In genomic region chr10:22325272-22325947, GRCh38 we compare ENCODE assay signal across 8 cellular contexts. TPM values are rescaled to one million over a fixed set of nuclear protein-coding genes. Genes with fewer than 3 reads are reported as not detected.
A peak's percentile ranks its signal among the peaks of the same experiment; 100 is the strongest.
DNase-seq lines count a peak whose midpoint lies in the region; ATAC-seq and TF ChIP-seq lines count a peak whose summit lies in the region.

No MANE protein-coding gene starts in this region.

- H3F3A ChIP-seq in SU-DHL-6 (ENCODE audit: insufficient read depth) = peaks cover 12% of the 10 kb centered on the region; the same call in 1 of the 2 replicates

- H3K9ac ChIP-seq in DND-41 (ENCODE audit: low read depth, low read length) (peak overlapping the region; percentile 56), SU-DHL-6 (ENCODE audit: low read length) (peak overlapping the region; percentile 39)

- H3K27ac ChIP-seq in DND-41 (ENCODE audit: low read length) (peak overlapping the region; percentile 50; the same call in 1 of the 2 replicates), SU-DHL-6 (ENCODE audit: low read depth, low read length) (no peak overlapping the region), adipose tissue (ENCODE audit: low read depth, low read length) (peak overlapping the region; percentile 26), cardiac muscle cell (peak overlapping the region; percentile 18), osteoblast (ENCODE audit: low read depth, low read length) (peak overlapping the region; percentile 59), WERI-Rb-1 (no peak overlapping the region)

- peaks cover 41% of the 10 kb centered on the region for H3K36me3 ChIP-seq in DND-41 (ENCODE audit: insufficient read depth, low read length)
- peaks cover 23% of the 10 kb centered on the region; the same call in 1 of the 2 replicates for H3K36me3 ChIP-seq in SU-DHL-6 (ENCODE audit: low read length)
- H3K36me3 ChIP-seq in cardiac muscle cell = peaks cover 23% of the 10 kb centered on the region
- H3K36me3 ChIP-seq in osteoblast (ENCODE audit: insufficient read depth, low read length) = peaks cover 31% of the 10 kb centered on the region
- peaks cover 12% of the 10 kb centered on the region for H3K36me3 ChIP-seq in WERI-Rb-1

- TF ChIP-seq CTCF in DND-41 (IDR thresholded peaks at IDR 0.05; ENCODE audit: borderline replicate concordance, extremely low read depth, low read length, poor library complexity, severe bottlenecking) (no peak), SU-DHL-6 (IDR thresholded peaks at IDR 0.05; ENCODE audit: insufficient read depth, low read length, poor library complexity, severe bottlenecking) (no peak), cardiac muscle cell (IDR thresholded peaks at IDR 0.05; ENCODE audit: low read depth, low read length) (no peak), osteoblast (IDR thresholded peaks at IDR 0.05; ENCODE audit: extremely low read depth, low read depth, low read length) (no peak), WERI-Rb-1 (IDR thresholded peaks at IDR 0.05; ENCODE audit: low read depth, low read length) (no peak)

- peak overlapping the region; percentile 73 for H3K4me2 ChIP-seq in DND-41 (ENCODE audit: insufficient read depth, low read length)
- peak overlapping the region; percentile 73 for H3K4me2 ChIP-seq in SU-DHL-6 (ENCODE audit: low read depth, low read length, poor library complexity, severe bottlenecking)
- H3K4me2 ChIP-seq in osteoblast (ENCODE audit: insufficient read depth, low read length) = peak overlapping the region; percentile 91

- 1 to 3% (median 1%) methylated on average over 54 to 82 of the region's 82 CpGs for WGBS in adipose tissue, 3 donors

- H4K20me1 ChIP-seq in DND-41 (ENCODE audit: insufficient read depth, low read length) = peaks cover 25% of the 10 kb centered on the region
- H4K20me1 ChIP-seq in SU-DHL-6 (ENCODE audit: low read depth, low read length) = peaks cover 16% of the 10 kb centered on the region; the same call in 1 of the 2 replicates
- peaks cover 35% of the 10 kb centered on the region for H4K20me1 ChIP-seq in osteoblast (ENCODE audit: insufficient read depth, low read length)

- peak overlapping the region; percentile 67 for H2AFZ ChIP-seq in DND-41 (ENCODE audit: low read depth, low read length)
- no peak overlapping the region for H2AFZ ChIP-seq in SU-DHL-6 (ENCODE audit: low read depth, low read length, severe bottlenecking)
- H2AFZ ChIP-seq in osteoblast (ENCODE audit: low read length) = peak overlapping the region; percentile 71

- peaks cover 44% of the 10 kb centered on the region for H3K79me2 ChIP-seq in DND-41 (ENCODE audit: insufficient read depth, low read length)
- 0 out of 2 replicates have a peak, but pooled peaks cover 4% of the 10 kb centered on the region for H3K79me2 ChIP-seq in SU-DHL-6 (ENCODE audit: insufficient read depth, low read length)
- H3K79me2 ChIP-seq in osteoblast (ENCODE audit: insufficient read depth, low read length) = peaks cover 42% of the 10 kb centered on the region

- peaks cover 3% of the 10 kb centered on the region for H3K9me3 ChIP-seq in DND-41 (ENCODE audit: insufficient read depth, low read length, severe bottlenecking)
- H3K9me3 ChIP-seq in SU-DHL-6 (ENCODE audit: insufficient read depth, low read length) = no peaks in the 10 kb centered on the region
- H3K9me3 ChIP-seq in cardiac muscle cell (ENCODE audit: low read depth) = no peaks in the 10 kb centered on the region
- H3K9me3 ChIP-seq in osteoblast (ENCODE audit: low read depth, low read length) = no peaks in the 10 kb centered on the region
- no peaks in the 10 kb centered on the region for H3K9me3 ChIP-seq in WERI-Rb-1 (ENCODE audit: severe bottlenecking)

- ATAC-seq in DND-41 (ENCODE audit: insufficient read depth, low read depth) (peak; percentile 44), GM21526 (IDR thresholded peaks at IDR 0.05; ENCODE audit: low FRiP score, unreplicated experiment) (peak; percentile 49)

- H3K4me3 ChIP-seq in DND-41 (ENCODE audit: low read depth in 1 of 2, low read length in 2 of 2) (peak overlapping the region; percentile 37 to 67), SU-DHL-6 (ENCODE audit: insufficient read depth, low read length, poor library complexity, severe bottlenecking) (peak overlapping the region; percentile 70), cardiac muscle cell (peak overlapping the region; percentile 59), osteoblast (ENCODE audit: insufficient read depth, low read length) (peak overlapping the region; percentile 79), WERI-Rb-1 (ENCODE audit: low read depth, low read length) (no peak overlapping the region)

- peaks cover 45% of the 10 kb centered on the region for H3K4me1 ChIP-seq in DND-41 (ENCODE audit: insufficient read depth, low read length)
- H3K4me1 ChIP-seq in cardiac muscle cell (ENCODE audit: low read depth) = peaks cover 16% of the 10 kb centered on the region
- peaks cover 22% of the 10 kb centered on the region for H3K4me1 ChIP-seq in osteoblast (ENCODE audit: insufficient read depth, low read length)

- H3K27me3 ChIP-seq in DND-41 (ENCODE audit: insufficient read depth, low read length, poor library complexity) (peaks cover 26% of the 10 kb centered on the region), SU-DHL-6 (ENCODE audit: low read length) (no peaks in the 10 kb centered on the region), cardiac muscle cell (peaks cover 55% of the 10 kb centered on the region), osteoblast (ENCODE audit: insufficient read depth, low read length) (peaks cover 29% of the 10 kb centered on the region), WERI-Rb-1 (ENCODE audit: insufficient read depth, low read depth, severe bottlenecking) (no peaks in the 10 kb centered on the region)

- no peaks in the 10 kb centered on the region for H3K9me2 ChIP-seq in SU-DHL-6 (replicated peaks; ENCODE audit: insufficient read depth, low read length)

- DNase-seq in DND-41 = peak; percentile 74
- DNase-seq in HuH-7.5 (ENCODE audit: low spot score) = peak; percentile 97
- DNase-seq in cardiac muscle cell (ENCODE audit: low read depth in 1 of 2, low spot score in 1 of 2) = peak; percentile 87 to 88
- DNase-seq in osteoblast (ENCODE audit: insufficient read length, low spot score, missing footprints) = peak; percentile 99
- no peak for DNase-seq in WERI-Rb-1

RNA-seq across cellular contexts. Expression of gene BMI1, which starts 4.5 kb away (rescaled TPM):
- polyA plus RNA-seq in adipose tissue (10 to 100 TPM; 15.5 to 35.5 (median 25.0) TPM), cardiac muscle cell (10.4 and 12.9 TPM in 2 replicates)
- total RNA-seq in cardiac muscle cell (16.7 and 17.3 TPM in 2 replicates), osteoblast (64.8 and 73.1 TPM in 2 replicates)

RNA-seq across cellular contexts. Expression of gene COMMD3, which starts 9.2 kb away (rescaled TPM):
- polyA plus RNA-seq in adipose tissue (10 to 100 TPM; 30.2 to 65.8 (median 48.4) TPM), cardiac muscle cell (122 and 132 TPM in 2 replicates)
- total RNA-seq in cardiac muscle cell (24.8 and 54.3 TPM in 2 replicates), osteoblast (49.2 and 53.9 TPM in 2 replicates)

RNA-seq across cellular contexts. Expression of gene SPAG6, which starts 19.9 kb away (rescaled TPM):
- polyA plus RNA-seq in adipose tissue (under 1 TPM in 1 of 3 donors, not detected in 2; 0.06 TPM), cardiac muscle cell (0.66 TPM in 1 of 2 replicates, not detected in the other)
- total RNA-seq in cardiac muscle cell (not detected in 2 replicates), osteoblast (not detected in 2 replicates)

Comparison
In these comparisons a context has a peak if more than half of its experiments do, and no peak if none do; other contexts are left out.
1. H3K27ac ChIP-seq: peak in DND-41 (single experiment), adipose tissue (single experiment), cardiac muscle cell (single experiment) and osteoblast (single experiment); none in SU-DHL-6 (single experiment) and WERI-Rb-1 (single experiment).
2. Peak in every context shown above with its lines, with median percentiles within 50 percentile points of each other: H3K4me2 ChIP-seq.